1 cellular context compared by ENCODE assay signal in the genomic region with DNA sequence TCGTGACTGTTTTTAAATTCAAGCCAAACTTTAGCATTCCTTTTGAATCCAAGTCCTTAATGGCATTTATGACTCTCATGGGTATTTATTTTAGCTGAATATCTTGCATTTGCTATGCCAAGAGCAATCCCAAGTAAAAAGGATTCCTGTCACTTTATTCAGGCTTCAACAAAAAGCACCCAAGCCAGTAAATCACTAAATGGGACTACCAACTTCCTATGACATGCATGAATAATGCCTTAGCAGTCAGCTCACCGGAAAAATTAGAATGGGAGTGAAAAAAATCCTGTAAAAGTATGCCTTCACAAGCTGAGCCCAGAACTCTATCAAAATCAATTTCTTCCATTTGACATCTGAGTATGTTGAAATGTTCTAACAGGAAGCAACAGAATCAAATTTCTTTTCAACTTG.
TF ChIP-seq lines count a peak whose summit lies in the region.

No MANE protein-coding gene starts in this region.

TF ChIP-seq in WTC11, 78 proteins besides CTCF, POLR2A, EP300 and RAD21 (continued from another document):
- TF ChIP-seq, protein P1, sequence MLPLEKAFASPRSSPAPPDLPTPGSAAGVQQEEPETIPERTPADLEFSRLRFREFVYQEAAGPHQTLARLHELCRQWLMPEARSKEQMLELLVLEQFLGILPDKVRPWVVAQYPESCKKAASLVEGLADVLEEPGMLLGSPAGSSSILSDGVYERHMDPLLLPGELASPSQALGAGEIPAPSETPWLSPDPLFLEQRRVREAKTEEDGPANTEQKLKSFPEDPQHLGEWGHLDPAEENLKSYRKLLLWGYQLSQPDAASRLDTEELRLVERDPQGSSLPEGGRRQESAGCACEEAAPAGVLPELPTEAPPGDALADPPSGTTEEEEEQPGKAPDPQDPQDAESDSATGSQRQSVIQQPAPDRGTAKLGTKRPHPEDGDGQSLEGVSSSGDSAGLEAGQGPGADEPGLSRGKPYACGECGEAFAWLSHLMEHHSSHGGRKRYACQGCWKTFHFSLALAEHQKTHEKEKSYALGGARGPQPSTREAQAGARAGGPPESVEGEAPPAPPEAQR (CRISPR knock-in tag; IDR thresholded peaks at IDR 0.05) = no peak
- no peak for TF ChIP-seq TCF7 (CRISPR knock-in tag; IDR thresholded peaks at IDR 0.05; ENCODE audit: low read depth)
TF ChIP-seq in WTC11: peak in this region for 0.
